Comparison of ENCODE assay signal across 8 cellular contexts in genomic region chr6:31702819-31703716, GRCh38. TPM values are rescaled to one million over a fixed set of nuclear protein-coding genes. Genes with fewer than 3 reads are reported as not detected.
DNase-seq lines count a peak whose midpoint lies in the region; ATAC-seq and TF ChIP-seq lines count a peak whose summit lies in the region.

Gene ABHD16A, minus strand, starts transcription at chr6:31703324. Its CDS starts 43 bp downstream, at chr6:31703281.

- no peak for TF ChIP-seq CTCF in Panc1 (IDR thresholded peaks at IDR 0.05)

- H3K4me1 ChIP-seq in Panc1 (ENCODE audit: control insufficient read depth, insufficient read depth, low read length) (peaks cover 7% of the 10 kb centered on the region; the same call in 1 of the 2 replicates), esophagus (ENCODE audit: control insufficient read depth in 2 of 2, insufficient read depth in 2 of 2, low read length in 1 of 2) (peaks cover 6 to 7% of the 10 kb centered on the region in 2 donors), mucosa of stomach (ENCODE audit: control insufficient read depth, insufficient read depth, low read length) (peaks cover 18% of the 10 kb centered on the region)

- H3K4me3 Mint-ChIP-seq in activated T-cell treated with anti-CD3 and anti-CD28 coated beads, Interleukin-2, amount 50 U/mL, for 4 hours = peak within 1 kb of the TSS; percentile 99

- H3K27ac ChIP-seq in Panc1 (ENCODE audit: low read length) (peak within 1 kb of the TSS; percentile 95), esophagus (ENCODE audit: low read depth in 2 of 2, low read length in 1 of 2) (peak within 1 kb of the TSS; percentile 100)

- intact Hi-C loops in Panc1 (cut with micrococcal nuclease; ENCODE audit: unreplicated experiment) = no loop called here

- peaks cover under 1% of the 10 kb centered on the region for H3K36me3 Mint-ChIP-seq in activated T-cell treated with anti-CD3 and anti-CD28 coated beads, Interleukin-2, amount 50 U/mL, for 4 hours (ENCODE audit: insufficient read depth)

- H3K36me3 ChIP-seq in Panc1 (ENCODE audit: control insufficient read depth, insufficient read depth, low read length) = peaks cover 2% of the 10 kb centered on the region; the same call in 1 of the 2 replicates
- peaks cover 0 to 7% of the 10 kb centered on the region in 2 donors for H3K36me3 ChIP-seq in esophagus (ENCODE audit: control insufficient read depth in 2 of 2, insufficient read depth in 2 of 2, low read length in 1 of 2)
- no peaks in the 10 kb centered on the region for H3K36me3 ChIP-seq in mucosa of stomach (ENCODE audit: control insufficient read depth, insufficient read depth, low read length)

- CTCF ChIA-PET in Panc1 (lab: Charles Lee) = interaction anchor here (0.9 kb wide), 1 partner anchor 11 kb away, joined by 3 read pairs; no protein-coding TSS in a partner anchor

- H3K9me3 Mint-ChIP-seq in activated T-cell treated with anti-CD3 and anti-CD28 coated beads, Interleukin-2, amount 50 U/mL, for 4 hours = no peaks in the 10 kb centered on the region

- in situ Hi-C loops in Panc1 (cut with HindIII; ENCODE audit: low pct_unique_long_range_greater_than_20kb, low sequenced_read_pairs) = no loop called here

- no peaks in the 10 kb centered on the region for H3K27me3 Mint-ChIP-seq in activated T-cell treated with anti-CD3 and anti-CD28 coated beads, Interleukin-2, amount 50 U/mL, for 4 hours (ENCODE audit: low read depth)

- H3K27me3 ChIP-seq in Panc1 (ENCODE audit: control insufficient read depth, insufficient read depth, low read length) (no peaks in the 10 kb centered on the region), esophagus (ENCODE audit: control insufficient read depth in 1 of 2, insufficient read depth in 2 of 2, low read length in 2 of 2) (no peaks in the 10 kb centered on the region), mucosa of stomach (ENCODE audit: control insufficient read depth, insufficient read depth, low read length) (no peaks in the 10 kb centered on the region)

- peak within 1 kb of the TSS; percentile 82 for H3K9ac ChIP-seq in mucosa of stomach (ENCODE audit: low read length)

- H3K9me3 ChIP-seq in Panc1 (ENCODE audit: control insufficient read depth, insufficient read depth, low read depth, low read length) (no peaks in the 10 kb centered on the region), esophagus (ENCODE audit: control insufficient read depth in 2 of 2, insufficient read depth in 1 of 2, low read depth in 1 of 2, low read length in 1 of 2) (no peaks in the 10 kb centered on the region), mucosa of stomach (ENCODE audit: control insufficient read depth, low read length) (no peaks in the 10 kb centered on the region)

- BruUV-seq in Panc1 (replicated peaks; lab: Mats Ljungman, UMichigan) = no TSS peak

- peak within 1 kb of the TSS; percentile 92 to 99 for H3K4me3 ChIP-seq in Panc1 (ENCODE audit: low read depth in 2 of 2, low read length in 2 of 2)
- H3K4me3 ChIP-seq in esophagus (ENCODE audit: low read depth in 1 of 2, low read length in 2 of 2) = peak within 1 kb of the TSS; percentile 84 to 93
- peak within 1 kb of the TSS; percentile 47 for H3K4me3 ChIP-seq in mucosa of stomach (ENCODE audit: low read length)

- 0 to 1% methylated on average over 54 of the region's 54 CpGs for WGBS in esophagus, 2 donors

- peaks cover 22% of the 10 kb centered on the region for H3K4me1 Mint-ChIP-seq in activated T-cell treated with anti-CD3 and anti-CD28 coated beads, Interleukin-2, amount 50 U/mL, for 4 hours (ENCODE audit: low read depth)

- POLR2A ChIA-PET in Panc1 (lab: Charles Lee) = interaction anchor here (0.6 to 0.7 kb wide), 3 partner anchors 93 to 356 kb away, joined by 3 to 6 read pairs (median 4); partner anchors contain the start of gene VARS1

- ATAC-seq in GM21619 (IDR thresholded peaks at IDR 0.05; ENCODE audit: unreplicated experiment) = peak; percentile 70
- ATAC-seq in Panc1 = peak; percentile 100
- ATAC-seq in activated T-cell treated with anti-CD3 and anti-CD28 coated beads, Interleukin-2, amount 50 U/mL, for 4 hours = peak; percentile 94 to 95

- DNase-seq in DMS 273 (lab: John Stamatoyannopoulos, UW; ENCODE audit: unreplicated experiment) (peak; percentile 99), KG1 (lab: John Stamatoyannopoulos, UW) (peak; percentile 97), Panc1 (ENCODE audit: low read depth, low spot score) (peak; percentile 94)
- DNase-seq in activated T-cell treated with anti-CD3 and anti-CD28 coated beads, Interleukin-2, amount 50 U/mL, for 4 hours = peak; percentile 96
- peak; percentile 93 for DNase-seq in stimulated activated CD8-positive, alpha-beta memory T cell treated with anti-CD3 and anti-CD28 coated beads, Interleukin-7, amount 100 ng/mL, for 1 hour (ENCODE audit: low read depth in 2 of 2)

RNA-seq across cellular contexts. Expression of gene ABHD16A, which starts in this region (rescaled TPM):
- 47.2 TPM for total RNA-seq in Panc1 (2021; ENCODE audit: unreplicated experiment)
- 44.7 TPM for polyA plus RNA-seq in Panc1 (2012; ENCODE audit: insufficient read length)
- total RNA-seq in activated T-cell treated with anti-CD3 and anti-CD28 coated beads, Interleukin-2, amount 50 U/mL, for 4 hours = 10 to 100 TPM; 33.9 to 38.1 (median 35.2) TPM
- 10 to 100 TPM; 30.0 to 40.1 TPM for polyA plus RNA-seq in esophagus

Comparison
In these comparisons a context has a peak if more than half of its experiments do, and no peak if none do; other contexts are left out.
1. Peak in every context shown above with its lines: DNase-seq, ATAC-seq, H3K4me3 ChIP-seq and H3K27ac ChIP-seq.